Comparison of ENCODE assay signal across 11 cellular contexts in genomic region chr18:79413901-79414300, GRCh38.
"Had no signal": no experiment of that assay in that cellular context is flagged by ENCODE, and none has a peak within 500 bp of the region (broad histone marks: within the 10 kb centered on the region; RNA-seq: fewer than 3 reads in every experiment).

No MANE protein-coding gene starts in this region.

- ATAC-seq: heart left ventricle, left lobe of liver, SK-N-SH treated with all-trans-retinoic acid at 6 μM for 48 hours had no signal

- FAIRE-seq: bronchial epithelial cell, urothelium cell line had no signal

- H3K9me3 ChIP-seq: ascending aorta, heart left ventricle had no signal

- DNase-seq: activated CD4-positive, CD25-positive, alpha-beta regulatory T cell treated with anti-CD3 and anti-CD28 coated beads, Interleukin-2, amount 50 U/mL, for 72 hours; activated naive CD8-positive, alpha-beta T cell treated with anti-CD3 and anti-CD28 coated beads, Interleukin-2, amount 10 ng/mL, durations not matched to agents 7 days and 5 days; foreskin melanocyte had no signal

- H3K27ac Mint-ChIP-seq: activated naive CD8-positive, alpha-beta T cell treated with anti-CD3 and anti-CD28 coated beads, Interleukin-2, amount 10 ng/mL, durations not matched to agents 7 days and 5 days; T-helper 1 cell treated with Interleukin-12 subunit alpha and Interleukin-12 subunit beta and Interleukin-4 antibody, amounts not matched to agents 30 μg/mL and 1 μg/mL, for 36 hours had no signal

- H3K4me3 Mint-ChIP-seq: activated naive CD8-positive, alpha-beta T cell treated with anti-CD3 and anti-CD28 coated beads, Interleukin-2, amount 10 ng/mL, durations not matched to agents 7 days and 5 days; neural crest cell; T-helper 1 cell treated with Interleukin-12 subunit alpha and Interleukin-12 subunit beta and Interleukin-4 antibody, amounts not matched to agents 30 μg/mL and 1 μg/mL, for 36 hours had no signal

- H3K27me3 ChIP-seq: ascending aorta, heart left ventricle had no signal

- H3K27me3 Mint-ChIP-seq: activated naive CD8-positive, alpha-beta T cell treated with anti-CD3 and anti-CD28 coated beads, Interleukin-2, amount 10 ng/mL, durations not matched to agents 7 days and 5 days had no signal

- H3K4me1 ChIP-seq: ascending aorta had no signal

- H3K9me3 Mint-ChIP-seq: activated naive CD8-positive, alpha-beta T cell treated with anti-CD3 and anti-CD28 coated beads, Interleukin-2, amount 10 ng/mL, durations not matched to agents 7 days and 5 days; neural crest cell; T-helper 1 cell treated with Interleukin-12 subunit alpha and Interleukin-12 subunit beta and Interleukin-4 antibody, amounts not matched to agents 30 μg/mL and 1 μg/mL, for 36 hours had no signal

- H3K27ac ChIP-seq: ascending aorta, heart left ventricle had no signal

- H3K4me3 ChIP-seq: ascending aorta, heart left ventricle had no signal
